In the genomic region with DNA sequence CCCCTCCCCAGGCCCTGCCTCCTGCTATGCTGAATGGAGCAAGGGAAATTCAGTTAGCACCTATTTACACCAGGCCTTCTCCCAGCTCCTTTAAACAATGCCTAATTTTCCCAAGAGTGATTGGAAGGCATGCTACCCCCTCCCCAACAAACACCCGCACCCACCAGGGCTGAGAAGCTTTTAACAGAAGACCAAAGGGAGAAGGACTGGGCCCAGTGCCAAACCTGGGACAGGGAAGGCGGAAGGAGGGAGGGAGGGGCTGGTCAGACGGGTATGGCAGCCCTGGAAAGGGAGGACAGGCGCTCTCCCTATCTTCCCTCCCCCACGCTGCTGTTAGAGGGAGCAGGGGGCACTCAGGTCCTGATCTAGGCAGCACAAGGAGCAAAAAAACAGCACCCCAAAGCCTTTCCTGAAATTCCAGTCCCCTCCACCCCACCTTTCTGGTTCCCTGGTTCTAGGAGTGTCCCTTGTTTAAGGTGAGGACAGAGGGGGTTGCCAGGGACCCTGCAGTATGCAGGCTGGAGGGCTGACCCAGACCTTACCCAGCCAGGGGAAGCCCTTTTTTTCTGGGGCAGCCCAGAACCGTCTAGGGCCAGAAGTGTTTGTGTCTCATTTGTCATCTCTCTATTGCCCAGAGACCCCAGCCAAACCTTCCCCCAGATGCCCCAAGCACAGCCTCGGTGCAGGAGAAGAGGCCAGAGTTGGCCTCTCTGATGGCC, we compare ENCODE assay signal across 1 cellular context.
TF ChIP-seq lines count a peak whose summit lies in the region.

No MANE protein-coding gene starts in this region.

TF ChIP-seq in GM12878, 131 proteins besides CTCF, POLR2A, EP300 and RAD21:
- TF ChIP-seq TARDBP (IDR thresholded peaks at IDR 0.05; ENCODE audit: borderline replicate concordance) (no peak), SIN3A (IDR thresholded peaks at IDR 0.05; ENCODE audit: low read depth, low read length) (no peak), NR2C2 (IDR thresholded peaks at IDR 0.05; ENCODE audit: borderline replicate concordance, control insufficient read depth, insufficient read length, low read depth) (no peak)
- TF ChIP-seq, protein P1, sequence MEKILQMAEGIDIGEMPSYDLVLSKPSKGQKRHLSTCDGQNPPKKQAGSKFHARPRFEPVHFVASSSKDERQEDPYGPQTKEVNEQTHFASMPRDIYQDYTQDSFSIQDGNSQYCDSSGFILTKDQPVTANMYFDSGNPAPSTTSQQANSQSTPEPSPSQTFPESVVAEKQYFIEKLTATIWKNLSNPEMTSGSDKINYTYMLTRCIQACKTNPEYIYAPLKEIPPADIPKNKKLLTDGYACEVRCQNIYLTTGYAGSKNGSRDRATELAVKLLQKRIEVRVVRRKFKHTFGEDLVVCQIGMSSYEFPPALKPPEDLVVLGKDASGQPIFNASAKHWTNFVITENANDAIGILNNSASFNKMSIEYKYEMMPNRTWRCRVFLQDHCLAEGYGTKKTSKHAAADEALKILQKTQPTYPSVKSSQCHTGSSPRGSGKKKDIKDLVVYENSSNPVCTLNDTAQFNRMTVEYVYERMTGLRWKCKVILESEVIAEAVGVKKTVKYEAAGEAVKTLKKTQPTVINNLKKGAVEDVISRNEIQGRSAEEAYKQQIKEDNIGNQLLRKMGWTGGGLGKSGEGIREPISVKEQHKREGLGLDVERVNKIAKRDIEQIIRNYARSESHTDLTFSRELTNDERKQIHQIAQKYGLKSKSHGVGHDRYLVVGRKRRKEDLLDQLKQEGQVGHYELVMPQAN (conservative IDR thresholded peaks at IDR 0.05), result no peak
TF ChIP-seq in GM12878: peak in this region for 0.
